In genomic region chr4:76896731-76897521, GRCh38 we compare ENCODE assay signal across 8 cellular contexts. TPM values are rescaled to one million over a fixed set of nuclear protein-coding genes. Genes with fewer than 3 reads are reported as not detected.
DNase-seq lines count a peak whose midpoint lies in the region; ATAC-seq and TF ChIP-seq lines count a peak whose summit lies in the region.

No MANE protein-coding gene starts in this region.

- H3K36me3 Mint-ChIP-seq in activated CD4-positive, alpha-beta memory T cell treated with anti-CD3 and anti-CD28 coated beads for 36 hours, result no peaks in the 10 kb centered on the region
- no peaks in the 10 kb centered on the region for H3K36me3 Mint-ChIP-seq in activated CD4-positive, alpha-beta memory T cell treated with anti-CD3 and anti-CD28 coated beads, Interleukin-2, amount 10 ng/mL, durations not matched to agents 7 days and 5 days (ENCODE audit: low read depth)
- no peaks in the 10 kb centered on the region for H3K36me3 Mint-ChIP-seq in activated naive CD4-positive, alpha-beta T cell treated with anti-CD3 and anti-CD28 coated beads, Interleukin-2, amount 10 ng/mL, durations not matched to agents 7 days and 5 days

- ATAC-seq in left cardiac atrium, result peak; percentile 67 to 74
- ATAC-seq in HG03571 (IDR thresholded peaks at IDR 0.05; ENCODE audit: unreplicated experiment), result no peak

- peaks cover 28% of the 10 kb centered on the region for H3K27me3 Mint-ChIP-seq in activated CD4-positive, alpha-beta memory T cell treated with anti-CD3 and anti-CD28 coated beads for 36 hours
- peaks cover 59% of the 10 kb centered on the region for H3K27me3 Mint-ChIP-seq in activated CD4-positive, alpha-beta memory T cell treated with anti-CD3 and anti-CD28 coated beads, Interleukin-2, amount 10 ng/mL, durations not matched to agents 7 days and 5 days
- peaks cover 75% of the 10 kb centered on the region for H3K27me3 Mint-ChIP-seq in activated naive CD4-positive, alpha-beta T cell treated with anti-CD3 and anti-CD28 coated beads, Interleukin-2, amount 10 ng/mL, durations not matched to agents 7 days and 5 days

- CTCF ChIA-PET in activated CD4-positive, alpha-beta memory T cell treated with anti-CD3 and anti-CD28 coated beads for 36 hours (lab: Charles Lee), result interaction anchor here (1.6 kb wide), 1 partner anchor 148 kb away, joined by 5 read pairs; no protein-coding TSS in a partner anchor
- CTCF ChIA-PET in activated CD4-positive, alpha-beta memory T cell treated with anti-CD3 and anti-CD28 coated beads, Interleukin-2, amount 10 ng/mL, durations not matched to agents 7 days and 5 days (lab: Charles Lee), result no interaction called here
- CTCF ChIA-PET in activated naive CD4-positive, alpha-beta T cell treated with anti-CD3 and anti-CD28 coated beads, Interleukin-2, amount 10 ng/mL, durations not matched to agents 7 days and 5 days (lab: Charles Lee), result no interaction called here

- H3K4me3 Mint-ChIP-seq in activated CD4-positive, alpha-beta memory T cell treated with anti-CD3 and anti-CD28 coated beads for 36 hours, result no peak overlapping the region
- no peak overlapping the region for H3K4me3 Mint-ChIP-seq in activated CD4-positive, alpha-beta memory T cell treated with anti-CD3 and anti-CD28 coated beads, Interleukin-2, amount 10 ng/mL, durations not matched to agents 7 days and 5 days
- H3K4me3 Mint-ChIP-seq in activated naive CD4-positive, alpha-beta T cell treated with anti-CD3 and anti-CD28 coated beads, Interleukin-2, amount 10 ng/mL, durations not matched to agents 7 days and 5 days, result no peak overlapping the region

- DNase-seq in activated CD4-positive, alpha-beta memory T cell treated with anti-CD3 and anti-CD28 coated beads for 36 hours, result peak; percentile 29
- DNase-seq in activated CD4-positive, alpha-beta memory T cell treated with anti-CD3 and anti-CD28 coated beads, Interleukin-2, amount 10 ng/mL, durations not matched to agents 7 days and 5 days, result no peak
- DNase-seq in LNCaP clone FGC (ENCODE audit: low read depth) (no peak), left cardiac atrium (peak; percentile 26), SKM-1 (lab: John Stamatoyannopoulos, UW; ENCODE audit: unreplicated experiment) (no peak)
- peak; percentile 41 for DNase-seq in activated naive CD4-positive, alpha-beta T cell treated with anti-CD3 and anti-CD28 coated beads, Interleukin-2, amount 10 ng/mL, durations not matched to agents 7 days and 5 days

- H3K9me3 Mint-ChIP-seq in activated CD4-positive, alpha-beta memory T cell treated with anti-CD3 and anti-CD28 coated beads for 36 hours, result no peaks in the 10 kb centered on the region
- H3K9me3 Mint-ChIP-seq in activated CD4-positive, alpha-beta memory T cell treated with anti-CD3 and anti-CD28 coated beads, Interleukin-2, amount 10 ng/mL, durations not matched to agents 7 days and 5 days, result no peaks in the 10 kb centered on the region
- H3K9me3 Mint-ChIP-seq in activated naive CD4-positive, alpha-beta T cell treated with anti-CD3 and anti-CD28 coated beads, Interleukin-2, amount 10 ng/mL, durations not matched to agents 7 days and 5 days, result no peaks in the 10 kb centered on the region

- no peak overlapping the region for H3K27ac Mint-ChIP-seq in activated CD4-positive, alpha-beta memory T cell treated with anti-CD3 and anti-CD28 coated beads for 36 hours
- H3K27ac Mint-ChIP-seq in activated CD4-positive, alpha-beta memory T cell treated with anti-CD3 and anti-CD28 coated beads, Interleukin-2, amount 10 ng/mL, durations not matched to agents 7 days and 5 days, result no peak overlapping the region
- no peak overlapping the region for H3K27ac Mint-ChIP-seq in activated naive CD4-positive, alpha-beta T cell treated with anti-CD3 and anti-CD28 coated beads, Interleukin-2, amount 10 ng/mL, durations not matched to agents 7 days and 5 days

- no peaks in the 10 kb centered on the region for H3K4me1 ChIP-seq in rectal smooth muscle tissue (ENCODE audit: control insufficient read depth, insufficient read depth, low read length)

- no peak for TF ChIP-seq CTCF in LNCaP clone FGC (IDR thresholded peaks at IDR 0.05; ENCODE audit: control insufficient read depth, extremely low read depth, insufficient read depth)

- no peak overlapping the region for H3K9ac ChIP-seq in rectal smooth muscle tissue (ENCODE audit: low read length)

- no peak overlapping the region for H3K27ac ChIP-seq in rectal smooth muscle tissue (ENCODE audit: low read depth, low read length)

- intact Hi-C loops in activated CD4-positive, alpha-beta memory T cell treated with anti-CD3 and anti-CD28 coated beads for 36 hours (cut with micrococcal nuclease), result loop anchor here (5.0 kb wide), 1 partner anchor 135 kb away; no protein-coding TSS in a partner anchor
- intact Hi-C loops in left cardiac atrium (cut with DNase I), result no loop called here

- POLR2A ChIA-PET in activated CD4-positive, alpha-beta memory T cell treated with anti-CD3 and anti-CD28 coated beads for 36 hours (lab: Charles Lee), result interaction anchor here (0.6 kb wide), 1 partner anchor 1761 kb away, joined by 4 read pairs; no protein-coding TSS in a partner anchor
- POLR2A ChIA-PET in activated CD4-positive, alpha-beta memory T cell treated with anti-CD3 and anti-CD28 coated beads, Interleukin-2, amount 10 ng/mL, durations not matched to agents 7 days and 5 days (lab: Charles Lee), result no interaction called here

- H3K4me3 ChIP-seq in LNCaP clone FGC (ENCODE audit: low read depth, low read length) (peak overlapping the region; percentile 76), rectal smooth muscle tissue (ENCODE audit: low read length) (peak overlapping the region; percentile 68)

- H3K36me3 ChIP-seq in rectal smooth muscle tissue (ENCODE audit: control insufficient read depth, insufficient read depth, low read length), result no peaks in the 10 kb centered on the region

- H3K27me3 ChIP-seq in rectal smooth muscle tissue (ENCODE audit: control insufficient read depth, insufficient read depth, low read length), result peaks cover 5% of the 10 kb centered on the region

- H3K4me1 Mint-ChIP-seq in activated CD4-positive, alpha-beta memory T cell treated with anti-CD3 and anti-CD28 coated beads for 36 hours (ENCODE audit: low read depth), result no peaks in the 10 kb centered on the region
- peaks cover 11% of the 10 kb centered on the region for H3K4me1 Mint-ChIP-seq in activated CD4-positive, alpha-beta memory T cell treated with anti-CD3 and anti-CD28 coated beads, Interleukin-2, amount 10 ng/mL, durations not matched to agents 7 days and 5 days
- peaks cover 12% of the 10 kb centered on the region for H3K4me1 Mint-ChIP-seq in activated naive CD4-positive, alpha-beta T cell treated with anti-CD3 and anti-CD28 coated beads, Interleukin-2, amount 10 ng/mL, durations not matched to agents 7 days and 5 days

RNA-seq across cellular contexts. Expression of gene SOWAHB, which starts 1.0 kb away (rescaled TPM):
- not detected for total RNA-seq in activated CD4-positive, alpha-beta memory T cell treated with anti-CD3 and anti-CD28 coated beads for 36 hours
- not detected for total RNA-seq in activated CD4-positive, alpha-beta memory T cell treated with anti-CD3 and anti-CD28 coated beads, Interleukin-2, amount 10 ng/mL, durations not matched to agents 7 days and 5 days
- not detected for total RNA-seq in left cardiac atrium

RNA-seq across cellular contexts. Expression of gene SEPTIN11, which starts 52.6 kb away (rescaled TPM):
- total RNA-seq in activated CD4-positive, alpha-beta memory T cell treated with anti-CD3 and anti-CD28 coated beads for 36 hours, result 10 to 100 TPM; 28.3 to 33.6 TPM
- 10 to 100 TPM; 21.4 to 23.3 TPM for total RNA-seq in activated CD4-positive, alpha-beta memory T cell treated with anti-CD3 and anti-CD28 coated beads, Interleukin-2, amount 10 ng/mL, durations not matched to agents 7 days and 5 days
- total RNA-seq in left cardiac atrium, result 10 to 100 TPM; 59.6 to 65.6 TPM

Comparison
In these comparisons a context has a peak if more than half of its experiments do, and no peak if none do; other contexts are left out.
1. DNase-seq: peak in activated CD4-positive, alpha-beta memory T cell treated with anti-CD3 and anti-CD28 coated beads for 36 hours (single experiment), activated naive CD4-positive, alpha-beta T cell treated with anti-CD3 and anti-CD28 coated beads, Interleukin-2, amount 10 ng/mL, durations not matched to agents 7 days and 5 days (single experiment) and left cardiac atrium (single experiment); none in activated CD4-positive, alpha-beta memory T cell treated with anti-CD3 and anti-CD28 coated beads, Interleukin-2, amount 10 ng/mL, durations not matched to agents 7 days and 5 days (single experiment), LNCaP clone FGC (single experiment) and SKM-1 (single experiment).